Comparison of ENCODE assay signal across 18 cellular contexts in the genomic region with DNA sequence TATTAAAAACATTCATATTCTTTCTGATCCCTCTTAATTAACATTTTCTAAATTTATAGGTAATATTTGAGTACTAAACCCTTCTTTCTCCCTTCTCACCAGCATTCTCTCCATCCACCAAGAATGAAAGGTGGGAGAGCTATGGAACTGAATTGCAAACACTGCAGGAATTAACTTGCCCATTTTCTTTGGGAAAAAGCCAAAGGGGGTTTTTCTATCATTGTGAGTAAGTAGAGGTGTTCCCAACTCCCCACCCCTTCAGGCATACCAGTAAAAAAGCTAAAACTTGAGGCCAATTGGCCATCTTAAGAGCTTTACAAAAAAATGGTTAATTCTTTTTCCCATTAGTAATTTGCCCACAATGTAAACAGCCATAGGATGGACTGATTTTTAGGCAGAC.
"Had no signal": no experiment of that assay in that cellular context is flagged by ENCODE, and none has a peak within 500 bp of the region (broad histone marks: within the 10 kb centered on the region; RNA-seq: fewer than 3 reads in every experiment).

No MANE protein-coding gene starts in this region.

- H3K9me3 ChIP-seq: body of pancreas, gastrocnemius medialis, left lung, suprapubic skin, transverse colon, uterus had no signal

- H3K27me3 ChIP-seq: body of pancreas, gastrocnemius medialis, left lung, suprapubic skin, transverse colon, uterus had no signal

- H3K27me3 Mint-ChIP-seq: activated CD4-positive, alpha-beta memory T cell treated with anti-CD3 and anti-CD28 coated beads for 36 hours; progenitor cell of endocrine pancreas; stimulated activated naive CD8-positive, alpha-beta T cell treated with anti-CD3 and anti-CD28 coated beads, Interleukin-15, Interleukin-2, amounts not matched to agents 100 ng/mL and 50 ng/mL, for 24 hours had no signal

- H3K27ac ChIP-seq: body of pancreas, gastrocnemius medialis, left lung, suprapubic skin, transverse colon, uterus had no signal

- H3K4me3 ChIP-seq: body of pancreas, gastrocnemius medialis, left lung, suprapubic skin, transverse colon, uterus had no signal

- H3K36me3 Mint-ChIP-seq: WTC11 had no signal

- H3K27ac Mint-ChIP-seq: activated CD4-positive, alpha-beta memory T cell treated with anti-CD3 and anti-CD28 coated beads for 36 hours; progenitor cell of endocrine pancreas; stimulated activated naive CD8-positive, alpha-beta T cell treated with anti-CD3 and anti-CD28 coated beads, Interleukin-15, Interleukin-2, amounts not matched to agents 100 ng/mL and 50 ng/mL, for 24 hours; WTC11 had no signal

- H3K4me3 Mint-ChIP-seq: activated CD4-positive, alpha-beta memory T cell treated with anti-CD3 and anti-CD28 coated beads for 36 hours; stimulated activated naive CD8-positive, alpha-beta T cell treated with anti-CD3 and anti-CD28 coated beads, Interleukin-15, Interleukin-2, amounts not matched to agents 100 ng/mL and 50 ng/mL, for 24 hours; WTC11 had no signal

- DNase-seq: activated CD4-positive, alpha-beta memory T cell treated with anti-CD3 and anti-CD28 coated beads for 36 hours; activated CD4-positive, alpha-beta T cell treated with anti-CD3 and anti-CD28 coated beads for 4 hours; activated effector memory CD4-positive, alpha-beta T cell treated with Interleukin-2 at 50 U/mL for 16 hours; activated naive CD4-positive, alpha-beta T cell treated with anti-CD3 and anti-CD28 coated beads, Interleukin-2, amount 50 U/mL, for 16 hours; activated T-cell treated with anti-CD3 and anti-CD28 coated beads for 4 hours; amniotic stem cell; body of pancreas; caudate nucleus; erythroblast; gastrocnemius medialis; head of caudate nucleus; left lung; transverse colon; uterus had no signal

- H3K9me3 Mint-ChIP-seq: stimulated activated naive CD8-positive, alpha-beta T cell treated with anti-CD3 and anti-CD28 coated beads, Interleukin-15, Interleukin-2, amounts not matched to agents 100 ng/mL and 50 ng/mL, for 24 hours had no signal

- H3K36me3 ChIP-seq: gastrocnemius medialis, left lung, suprapubic skin, transverse colon, uterus had no signal

- ATAC-seq: body of pancreas, gastrocnemius medialis, left lung, WTC11 had no signal
